ENCODE assay signal across 23 cellular contexts in the genomic region with DNA sequence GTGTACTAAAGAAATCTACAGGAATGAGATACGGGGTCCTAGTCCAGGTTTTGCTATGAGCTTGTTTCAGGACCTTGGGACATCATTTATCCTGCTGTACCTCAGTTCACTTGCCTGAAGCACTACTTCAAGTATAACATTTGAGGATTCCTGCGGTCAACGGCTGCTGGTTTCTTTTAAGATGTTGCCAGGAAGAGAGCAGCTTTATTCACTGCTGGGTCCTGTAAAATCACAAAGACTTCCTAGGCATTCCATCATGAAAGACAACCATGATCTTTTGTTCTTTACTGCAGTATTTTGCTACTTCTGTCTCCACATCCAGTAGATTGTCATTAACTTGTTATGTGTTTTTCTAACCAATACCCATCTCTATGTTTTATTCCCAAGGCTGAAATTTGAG.
"Had no signal": no experiment of that assay in that cellular context is flagged by ENCODE, and none has a peak within 500 bp of the region (broad histone marks: within the 10 kb centered on the region; RNA-seq: fewer than 3 reads in every experiment).

No MANE protein-coding gene starts in this region.

- H3K4me3 ChIP-seq: MG63 had no signal

- FAIRE-seq: HepG2 had no signal

- H3K27ac ChIP-seq: RWPE1 had no signal

- H3K9me3 ChIP-seq: MG63 had no signal

- H3K27me3 ChIP-seq: MG63 had no signal

- ATAC-seq: HepG2, Panc1, SK-N-SH treated with all-trans-retinoic acid at 6 μM for 48 hours had no signal

- DNase-seq: IMR-90, Karpas-422, KG1, MG63, NCI-H1092, NCI-H1105 treated with DMSO at 0.1 percent for 48 hours, NCI-H1417 treated with DMSO at 0.1 percent for 48 hours, NCI-H146, NCI-H1694 treated with DMSO at 0.1 percent for 48 hours, NCI-H1930, NCI-H2081, NCI-H2107, NCI-H226, NCI-H446, NCI-H510A, NCI-H524 treated with DMSO at 0.1 percent for 48 hours, NCI-H69, NCI-H774, SHP77 had no signal

- H3K36me3 ChIP-seq: MG63 had no signal
